Comparison of ENCODE assay signal across 9 cellular contexts in genomic region chr1:19454265-19455198, GRCh38. TPM values are rescaled to one million over a fixed set of nuclear protein-coding genes. Genes with fewer than 3 reads are reported as not detected.
DNase-seq lines count a peak whose midpoint lies in the region; ATAC-seq and TF ChIP-seq lines count a peak whose summit lies in the region.
"Had no signal": no experiment of that assay in that cellular context is flagged by ENCODE, and none has a peak within 500 bp of the region (broad histone marks: within the 10 kb centered on the region; RNA-seq: fewer than 3 reads in every experiment).

No MANE protein-coding gene starts in this region.

- DNase-seq in activated naive CD4-positive, alpha-beta T cell treated with anti-CD3 and anti-CD28 coated beads for 36 hours = peak; percentile 35
- DNase-seq in activated naive CD4-positive, alpha-beta T cell (lab: John Stamatoyannopoulos, UW) = no peak
- DNase-seq in colonic mucosa (no peak), naive B cell (peak; percentile 14), upper lobe of left lung (no peak), HAP-1 (ENCODE audit: low spot score in 2 of 2) (no peak), brain microvascular endothelial cell (no peak)
- DNase-seq: kidney had no signal

- peak overlapping the region in 1 of 2 donors; percentile 43 for H3K9ac ChIP-seq in colonic mucosa (ENCODE audit: low read depth in 2 of 2, low read length in 2 of 2)

- H3K36me3 ChIP-seq in colonic mucosa (no peaks in the 10 kb centered on the region), upper lobe of left lung (no peaks in the 10 kb centered on the region), HAP-1 (replicated peaks) (no peaks in the 10 kb centered on the region), brain microvascular endothelial cell (replicated peaks) (peaks cover 4% of the 10 kb centered on the region)

- no peak for TF ChIP-seq POLR2A in upper lobe of left lung (IDR thresholded peaks at IDR 0.05)

- H3K9me3 ChIP-seq in colonic mucosa (no peaks in the 10 kb centered on the region), upper lobe of left lung (no peaks in the 10 kb centered on the region), HAP-1 (no peaks in the 10 kb centered on the region)

- H3K27ac Mint-ChIP-seq in activated naive CD4-positive, alpha-beta T cell treated with anti-CD3 and anti-CD28 coated beads for 36 hours = peak overlapping the region; percentile 67
- H3K27ac Mint-ChIP-seq in naive B cell = peak overlapping the region; percentile 74 to 95 (median 80)

- H3K9me3 Mint-ChIP-seq in activated naive CD4-positive, alpha-beta T cell treated with anti-CD3 and anti-CD28 coated beads for 36 hours = no peaks in the 10 kb centered on the region
- H3K9me3 Mint-ChIP-seq in naive B cell = no peaks in the 10 kb centered on the region

- H3K27me3 ChIP-seq in colonic mucosa = no peaks in the 10 kb centered on the region
- H3K27me3 ChIP-seq in upper lobe of left lung = no peaks in the 10 kb centered on the region
- no peaks in the 10 kb centered on the region for H3K27me3 ChIP-seq in HAP-1 (ENCODE audit: low read depth)
- no peaks in the 10 kb centered on the region for H3K27me3 ChIP-seq in brain microvascular endothelial cell (replicated peaks)

- H3K4me1 ChIP-seq in colonic mucosa = peaks cover 42% of the 10 kb centered on the region
- peaks cover 90 to 98% (median 97%) of the 10 kb centered on the region in 4 donors for H3K4me1 ChIP-seq in upper lobe of left lung
- no peaks in the 10 kb centered on the region for H3K4me1 ChIP-seq in HAP-1

- TF ChIP-seq EP300 in upper lobe of left lung (IDR thresholded peaks at IDR 0.05) = no peak

- peaks cover 6% of the 10 kb centered on the region for H3K36me3 Mint-ChIP-seq in activated naive CD4-positive, alpha-beta T cell treated with anti-CD3 and anti-CD28 coated beads for 36 hours (ENCODE audit: low read depth)
- peaks cover 0 to 2% of the 10 kb centered on the region in 2 donors for H3K36me3 Mint-ChIP-seq in naive B cell

- ATAC-seq in naive B cell (ENCODE audit: low read depth in 2 of 2) (peak; percentile 49 to 59), upper lobe of left lung (ENCODE audit: low FRiP score in 2 of 2) (no peak), HG03139 (IDR thresholded peaks at IDR 0.05; ENCODE audit: unreplicated experiment) (no peak)

- CTCF ChIA-PET in activated naive CD4-positive, alpha-beta T cell treated with anti-CD3 and anti-CD28 coated beads for 36 hours (lab: Charles Lee) = interaction anchor here (0.5 to 0.9 kb wide), 3 partner anchors 19 to 63 kb away, joined by 3 to 5 read pairs (median 3); no protein-coding TSS in a partner anchor

- H3K4me3 ChIP-seq in colonic mucosa (no peak overlapping the region), upper lobe of left lung (no peak overlapping the region), HAP-1 (no peak overlapping the region), brain microvascular endothelial cell (ENCODE audit: low read depth, low read length) (no peak overlapping the region)

- no peak for TF ChIP-seq CTCF in colonic mucosa (IDR thresholded peaks at IDR 0.05)
- TF ChIP-seq CTCF in upper lobe of left lung (IDR thresholded peaks at IDR 0.05) = no peak
- TF ChIP-seq CTCF in brain microvascular endothelial cell (IDR thresholded peaks at IDR 0.05; ENCODE audit: low read depth, low read length, missing control alignments) = no peak

- H3K27me3 Mint-ChIP-seq in activated naive CD4-positive, alpha-beta T cell treated with anti-CD3 and anti-CD28 coated beads for 36 hours (ENCODE audit: low read depth) = no peaks in the 10 kb centered on the region
- H3K27me3 Mint-ChIP-seq in naive B cell = no peaks in the 10 kb centered on the region

- intact Hi-C loops in activated naive CD4-positive, alpha-beta T cell treated with anti-CD3 and anti-CD28 coated beads for 36 hours (cut with micrococcal nuclease) = no loop called here
- intact Hi-C loops in colonic mucosa (cut with DNase I) = no loop called here

- WGBS in upper lobe of left lung, 2 donors = 42 to 47% methylated on average over 11 to 13 of the region's 13 CpGs

- H3K4me1 Mint-ChIP-seq in activated naive CD4-positive, alpha-beta T cell treated with anti-CD3 and anti-CD28 coated beads for 36 hours (ENCODE audit: low read depth) = peaks cover 88% of the 10 kb centered on the region
- H3K4me1 Mint-ChIP-seq in naive B cell = peaks cover 73 to 93% (median 90%) of the 10 kb centered on the region in 3 donors

- peak overlapping the region; percentile 39 for H3K27ac ChIP-seq in colonic mucosa
- peak overlapping the region; percentile 32 to 65 (median 56) for H3K27ac ChIP-seq in upper lobe of left lung
- no peak overlapping the region for H3K27ac ChIP-seq in brain microvascular endothelial cell

- no peak overlapping the region for H3K4me3 Mint-ChIP-seq in activated naive CD4-positive, alpha-beta T cell treated with anti-CD3 and anti-CD28 coated beads for 36 hours
- H3K4me3 Mint-ChIP-seq in naive B cell = peak overlapping the region in 7 of 8 donors; percentile 69 to 84 (median 75)

- in situ Hi-C loops in HAP-1 (cut with MboI; ENCODE audit: low sequenced_read_pairs) = no loop called here
- in situ Hi-C loops in brain microvascular endothelial cell (cut with HindIII; ENCODE audit: low pct_ligation_motif_present, low sequenced_read_pairs) = no loop called here

RNA-seq across cellular contexts. Expression of gene CAPZB, which starts 30.8 kb away (rescaled TPM):
- total RNA-seq in activated naive CD4-positive, alpha-beta T cell treated with anti-CD3 and anti-CD28 coated beads for 36 hours = 100 to 1,000 TPM; 362 to 381 TPM
- total RNA-seq in colonic mucosa = 100 to 1,000 TPM; 397 to 407 TPM
- 100 to 1,000 TPM; 328 to 445 (median 382) TPM for polyA plus RNA-seq in naive B cell (ENCODE audit: low read depth in 6 of 6)
- 100 to 1,000 TPM in 5 of 6 donors, 10 to 100 TPM in 1; 96.4 to 303 (median 144) TPM for total RNA-seq in upper lobe of left lung

Comparison
In these comparisons a context has a peak if more than half of its experiments do, and no peak if none do; other contexts are left out.
1. DNase-seq: peak in activated naive CD4-positive, alpha-beta T cell treated with anti-CD3 and anti-CD28 coated beads for 36 hours (single experiment) and naive B cell (single experiment); none in activated naive CD4-positive, alpha-beta T cell (0 of 4), colonic mucosa (single experiment), upper lobe of left lung (0 of 2), HAP-1 (0 of 2) and brain microvascular endothelial cell (single experiment).
2. ATAC-seq: peak in naive B cell (2 of 2); none in upper lobe of left lung (0 of 2) and HG03139 (single experiment).